13 cellular contexts compared by ENCODE assay signal in the genomic region with DNA sequence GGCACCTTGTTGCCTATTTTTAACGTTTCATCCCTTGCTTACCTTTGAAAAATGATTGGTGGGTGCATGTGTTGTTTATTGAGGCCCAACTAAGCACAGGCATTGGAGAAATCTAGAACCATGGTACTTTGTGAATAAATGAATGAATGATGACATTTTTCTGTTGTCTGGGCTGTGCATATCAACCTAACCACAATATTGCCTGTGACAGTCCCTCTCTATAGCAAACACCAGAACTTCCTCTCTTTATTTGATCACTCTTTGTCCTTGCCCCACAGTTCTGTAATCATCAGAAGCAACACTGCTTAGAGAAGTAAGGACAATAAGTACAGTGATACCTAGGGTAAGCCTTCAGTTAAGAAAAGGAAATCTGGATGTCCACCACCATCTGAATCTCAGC.
"Had no signal": no experiment of that assay in that cellular context is flagged by ENCODE, and none has a peak within 500 bp of the region (broad histone marks: within the 10 kb centered on the region; RNA-seq: fewer than 3 reads in every experiment).

No MANE protein-coding gene starts in this region.

- H3K36me3 Mint-ChIP-seq: activated CD4-positive, alpha-beta memory T cell treated with anti-CD3 and anti-CD28 coated beads for 36 hours had no signal

- H3K4me1 ChIP-seq: breast epithelium, tibial nerve had no signal

- H3K27ac ChIP-seq: breast epithelium, skin epidermis, tibial nerve had no signal

- DNase-seq: activated CD4-positive, alpha-beta memory T cell treated with anti-CD3 and anti-CD28 coated beads for 36 hours; activated CD4-positive, alpha-beta T cell treated with anti-CD3 and anti-CD28 coated beads for 1 hour; activated effector memory CD4-positive, alpha-beta T cell treated with anti-CD3 and anti-CD28 coated beads, Interleukin-2, amount 50 U/mL, for 16 hours; activated T-cell treated with anti-CD3 and anti-CD28 coated beads, Interleukin-2, amount 50 U/mL, for 4 hours; aorta; dermis blood vessel endothelial cell; hippocampal formation; retina; T-helper 2 cell had no signal

- ATAC-seq: activated T-cell treated with anti-CD3 and anti-CD28 coated beads, Interleukin-2, amount 50 U/mL, for 4 hours; esophagus mucosa had no signal

- H3K27ac Mint-ChIP-seq: activated CD4-positive, alpha-beta memory T cell treated with anti-CD3 and anti-CD28 coated beads for 36 hours had no signal

- H3K9me3 Mint-ChIP-seq: activated CD4-positive, alpha-beta memory T cell treated with anti-CD3 and anti-CD28 coated beads for 36 hours had no signal

- H3K27me3 ChIP-seq: breast epithelium, tibial nerve had no signal

- H3K4me3 Mint-ChIP-seq: activated CD4-positive, alpha-beta memory T cell treated with anti-CD3 and anti-CD28 coated beads for 36 hours; activated T-cell treated with anti-CD3 and anti-CD28 coated beads, Interleukin-2, amount 50 U/mL, for 4 hours had no signal

- H3K4me3 ChIP-seq: breast epithelium, skin epidermis, tibial nerve had no signal
